Comparison of ENCODE assay signal across 8 cellular contexts in the genomic region with DNA sequence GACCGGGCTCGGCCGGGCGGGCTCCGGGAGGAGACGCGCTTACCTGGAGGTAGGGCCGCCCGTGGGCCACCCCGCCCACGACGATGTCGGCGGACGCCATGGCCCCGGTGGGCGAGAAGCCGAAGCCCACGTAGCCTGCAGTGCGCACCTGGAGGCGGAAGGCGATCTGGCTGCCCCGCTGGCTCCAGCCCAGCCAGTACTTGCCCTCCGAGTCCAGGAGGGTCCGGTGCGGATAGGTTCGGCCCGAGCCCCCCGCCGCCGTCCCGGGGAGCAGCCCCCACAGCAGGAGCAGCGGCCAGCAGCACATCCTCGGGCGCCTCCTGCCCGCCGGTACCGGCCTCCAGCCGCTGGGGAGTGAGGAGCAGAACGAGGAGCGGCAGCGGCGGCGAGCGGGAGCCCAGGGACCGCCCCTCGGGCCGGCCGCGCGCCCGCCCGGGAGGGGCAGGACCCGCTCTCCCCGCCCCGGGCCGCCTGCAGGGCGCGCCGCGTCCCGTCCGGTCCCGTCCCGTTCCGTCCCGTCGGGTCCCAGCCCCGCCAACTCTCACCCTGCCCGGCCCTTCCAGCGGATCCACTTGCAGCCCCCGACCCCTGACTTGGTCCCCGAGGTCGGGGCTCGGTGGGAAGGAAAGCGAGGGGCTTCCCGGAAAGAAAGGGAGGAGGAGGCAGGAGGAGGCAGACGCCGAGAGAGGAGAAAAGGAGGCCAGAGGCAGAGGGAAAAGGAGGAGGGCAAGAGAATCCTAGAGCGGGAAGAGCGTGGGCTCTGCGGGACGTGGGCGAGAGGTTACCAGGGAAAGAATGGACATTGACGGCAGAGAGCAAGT. TPM values are rescaled to one million over a fixed set of nuclear protein-coding genes. Genes with fewer than 3 reads are reported as not detected.
A peak's percentile ranks its signal among the peaks of the same experiment; 100 is the strongest.
DNase-seq lines count a peak whose midpoint lies in the region; ATAC-seq and TF ChIP-seq lines count a peak whose summit lies in the region.

A gene (minus strand): TSS at position 356 of the 821 bp plus-strand sequence. CDS start 49 bp downstream, at position 307.

- H3K4me3 ChIP-seq in body of pancreas, result peak within 1 kb of the TSS; percentile 59 to 65
- peak within 1 kb of the TSS; percentile 48 to 67 (median 58) for H3K4me3 ChIP-seq in skin epidermis

- peaks cover 18% of the 10 kb centered on the region for H3K27me3 Mint-ChIP-seq in IgD-negative memory B cell
- H3K27me3 Mint-ChIP-seq in immature natural killer cell (ENCODE audit: low read depth in 3 of 3), result peaks cover 0 to 25% (median 21%) of the 10 kb centered on the region in 3 donors

- TF ChIP-seq CTCF in body of pancreas (IDR thresholded peaks at IDR 0.05), result peak in 1 of 7 experiments; percentile 27

- no peaks in the 10 kb centered on the region for H3K9me3 ChIP-seq in body of pancreas

- ATAC-seq in GM21528 (IDR thresholded peaks at IDR 0.05; ENCODE audit: low FRiP score, unreplicated experiment) (peak; percentile 66), body of pancreas (peak; percentile 85)

- H3K27me3 ChIP-seq in body of pancreas, result peaks cover 0 to 8% of the 10 kb centered on the region in 2 donors

- peaks cover 7 to 32% (median 23%) of the 10 kb centered on the region in 3 donors for H3K4me1 Mint-ChIP-seq in IgD-negative memory B cell
- peaks cover 8 to 13% of the 10 kb centered on the region in 2 donors for H3K4me1 Mint-ChIP-seq in immature natural killer cell

- peak within 1 kb of the TSS in 1 of 3 donors; percentile 70 for H3K27ac Mint-ChIP-seq in IgD-negative memory B cell
- no peak within 1 kb of the TSS for H3K27ac Mint-ChIP-seq in immature natural killer cell

- H3K36me3 Mint-ChIP-seq in IgD-negative memory B cell (no peaks in the 10 kb centered on the region), immature natural killer cell (peaks cover 0 to 3% (median 0%) of the 10 kb centered on the region in 3 donors)

- intact Hi-C loops in body of pancreas (cut with DNase I), result no loop called here

- H3K27ac ChIP-seq in body of pancreas (no peak within 1 kb of the TSS), skin epidermis (peak within 1 kb of the TSS in 20 of 21 experiments; percentile 21 to 84 (median 62))

- TF ChIP-seq POLR2A in body of pancreas (IDR thresholded peaks at IDR 0.05), result no peak

- H3K4me3 Mint-ChIP-seq in IgD-negative memory B cell, result peak within 1 kb of the TSS; percentile 85 to 91 (median 91)
- H3K4me3 Mint-ChIP-seq in immature natural killer cell, result peak within 1 kb of the TSS; percentile 36 to 71 (median 65)

- H3K9me3 Mint-ChIP-seq in IgD-negative memory B cell (no peaks in the 10 kb centered on the region), immature natural killer cell (peaks cover 0 to 5% (median 0%) of the 10 kb centered on the region in 6 donors)

- DNase-seq in EL (peak; percentile 72), body of pancreas (peak; percentile 33 to 59 (median 40)), immature natural killer cell (peak; percentile 3 to 7 (median 5)), NCI-H1092 (lab: John Stamatoyannopoulos, UW) (no peak), cerebellar nuclear complex (lab: John Stamatoyannopoulos, UW) (no peak)

- 1 to 10% methylated on average over 20 to 69 of the region's 85 CpGs for WGBS in body of pancreas, 2 donors

- peaks cover 16% of the 10 kb centered on the region for H3K4me1 ChIP-seq in body of pancreas

- no peaks in the 10 kb centered on the region for H3K36me3 ChIP-seq in body of pancreas (replicated peaks in 1 of 2; ENCODE audit: insufficient read depth in 1 of 2, low read depth in 2 of 2)

RNA-seq across cellular contexts. Expression of the gene that starts here (rescaled TPM):
- polyA plus RNA-seq in IgD-negative memory B cell, result 9.0 TPM
- 1 to 10 TPM in 1 of 2 donors, under 1 TPM in 1; 0.66 to 3.9 TPM for total RNA-seq in body of pancreas
- not detected for polyA plus RNA-seq in immature natural killer cell

Comparison
In these comparisons a context has a peak if more than half of its experiments do, and no peak if none do; other contexts are left out.
1. Peak in DNase-seq in immature natural killer cell; RNA of the gene not detected or under 1 TPM.
2. DNase-seq: peak in EL (single experiment) and body of pancreas (4 of 4); none in NCI-H1092 (single experiment) and cerebellar nuclear complex (0 of 2).
3. H3K27ac ChIP-seq: peak in skin epidermis (20 of 21); none in body of pancreas (0 of 4).